In the genomic region with DNA sequence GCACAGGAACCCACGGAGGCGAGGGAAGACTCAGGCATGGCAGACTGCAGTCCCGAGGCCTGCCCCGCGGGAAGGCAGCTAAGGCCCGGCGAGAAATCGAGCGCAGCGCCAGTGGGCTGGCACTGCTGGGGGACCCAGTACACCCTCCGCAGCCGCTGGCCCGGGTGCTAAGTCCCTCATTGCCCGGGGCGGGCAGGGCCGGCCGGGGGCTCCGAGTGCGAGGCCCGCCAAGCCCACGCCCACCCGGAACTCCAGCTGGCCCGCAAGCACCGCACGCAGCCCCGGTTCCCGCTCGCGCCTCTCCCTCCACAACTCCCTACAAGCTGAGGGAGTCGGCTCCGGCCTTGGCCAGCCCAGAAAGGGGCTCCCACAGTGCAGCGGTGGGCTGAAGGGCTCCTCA, we compare ENCODE assay signal across 4 cellular contexts. TPM values are rescaled to one million over a fixed set of nuclear protein-coding genes. Genes with fewer than 3 reads are reported as not detected.
DNase-seq lines count a peak whose midpoint lies in the region; TF ChIP-seq lines count a peak whose summit lies in the region.
"Not testable (repeated sequence)": the region's sequence is repeated elsewhere in the genome, so short reads cannot be mapped to it uniquely, and the experiment has no call there.

No MANE protein-coding gene starts in this region.

- not testable (repeated sequence) for H3K23ac ChIP-seq in trophoblast cell (ENCODE audit: low read length)

- H3K18ac ChIP-seq in trophoblast cell (ENCODE audit: low read length), result not testable (repeated sequence)

- H4K91ac ChIP-seq in trophoblast cell (ENCODE audit: low read depth, low read length), result not testable (repeated sequence)

- H4K20me1 ChIP-seq in BLaER1, result peaks cover 44% of the 10 kb centered on the region; the same call in 1 of the 2 replicates

- H3K4ac ChIP-seq in trophoblast cell (ENCODE audit: low read depth, low read length), result peak overlapping the region; percentile 40

- H3K4me1 ChIP-seq in BLaER1; trophoblast cell (ENCODE audit: control insufficient read depth in 1 of 2, insufficient read depth in 2 of 2, low read length in 2 of 2): not testable (repeated sequence)

- H3K27ac Mint-ChIP-seq in osteocyte (ENCODE audit: unreplicated experiment), result not testable (repeated sequence)

- H3K14ac ChIP-seq in trophoblast cell (ENCODE audit: low read length), result not testable (repeated sequence)

- H2AK5ac ChIP-seq in trophoblast cell (ENCODE audit: low read length), result not testable (repeated sequence)

- not testable (repeated sequence) for H3K79me2 ChIP-seq in trophoblast cell (ENCODE audit: control insufficient read depth, insufficient read depth, low read length, poor library complexity)

- H2BK12ac ChIP-seq in trophoblast cell (ENCODE audit: low read length), result not testable (repeated sequence)

- not testable (repeated sequence) for H3K27ac ChIP-seq in BLaER1; trophoblast cell (ENCODE audit: low read depth, low read length)

- peaks cover 40% of the 10 kb centered on the region for H3K36me3 Mint-ChIP-seq in osteocyte (ENCODE audit: unreplicated experiment)

- H3K27me3 Mint-ChIP-seq in osteocyte (ENCODE audit: unreplicated experiment), result not testable (repeated sequence)

- DNase-seq in activated gamma-delta T cell (lab: John Stamatoyannopoulos, UW), result peak; percentile 3
- DNase-seq in osteocyte (ENCODE audit: extremely low spot score, unreplicated experiment), result peak; percentile 62
- not testable (repeated sequence) for DNase-seq in trophoblast cell

- peaks cover 98% of the 10 kb centered on the region for H3K9me3 ChIP-seq in BLaER1
- H3K9me3 ChIP-seq in trophoblast cell (ENCODE audit: insufficient read depth, low read depth, low read length), result not testable (repeated sequence)

- not testable (repeated sequence) for H4K8ac ChIP-seq in trophoblast cell (ENCODE audit: low read depth, low read length)

- peak overlapping the region; percentile 15; the same call in 1 of the 2 replicates for H3K4me3 ChIP-seq in BLaER1
- not testable (repeated sequence) for H3K4me3 ChIP-seq in trophoblast cell (ENCODE audit: low read depth, low read length)

- H4K12ac ChIP-seq in trophoblast cell (ENCODE audit: low read depth, low read length), result not testable (repeated sequence)

- not testable (repeated sequence) for H3K4me1 Mint-ChIP-seq in osteocyte (ENCODE audit: unreplicated experiment)

- H3K9ac ChIP-seq in BLaER1; trophoblast cell (ENCODE audit: low read length): not testable (repeated sequence)

- no CpG with 5 or more reads among the region's 32 CpGs for WGBS in trophoblast cell (ENCODE audit: extremely low coverage, insufficient coverage, insufficient read length)

- not testable (repeated sequence) for H3K4me3 Mint-ChIP-seq in osteocyte (ENCODE audit: unreplicated experiment)

- peaks cover 99% of the 10 kb centered on the region for H3K36me3 ChIP-seq in BLaER1
- H3K36me3 ChIP-seq in trophoblast cell (ENCODE audit: control insufficient read depth in 1 of 2, insufficient read depth in 2 of 2, low read length in 2 of 2), result peaks cover 10 to 17% of the 10 kb centered on the region in 2 experiments

- not testable (repeated sequence) for H2AFZ ChIP-seq in trophoblast cell (ENCODE audit: insufficient read depth, low read length, poor library complexity)

- H2BK120ac ChIP-seq in trophoblast cell (ENCODE audit: insufficient read depth, low read length, poor library complexity), result not testable (repeated sequence)

- H3K4me2 ChIP-seq in BLaER1; trophoblast cell (ENCODE audit: low read length): not testable (repeated sequence)

- TF ChIP-seq CTCF in osteocyte (IDR thresholded peaks at IDR 0.05), result not testable (repeated sequence)

- not testable (repeated sequence) for H3K79me1 ChIP-seq in trophoblast cell (ENCODE audit: low read length)

- H2BK5ac ChIP-seq in trophoblast cell (ENCODE audit: low read depth, low read length, poor library complexity), result not testable (repeated sequence)

- H3K9me3 Mint-ChIP-seq in osteocyte (ENCODE audit: unreplicated experiment), result peaks cover 17% of the 10 kb centered on the region

- H3K27me3 ChIP-seq in BLaER1; trophoblast cell (ENCODE audit: insufficient read depth, low read length): not testable (repeated sequence)

RNA-seq across cellular contexts. Expression of a gene that starts 18.4 kb away (rescaled TPM):
- total RNA-seq in osteocyte, result 8.2 and 8.6 TPM in 2 replicates
- 11.8 and 12.6 TPM in 2 replicates for polyA plus RNA-seq in trophoblast cell (2013)
